In the genomic region with DNA sequence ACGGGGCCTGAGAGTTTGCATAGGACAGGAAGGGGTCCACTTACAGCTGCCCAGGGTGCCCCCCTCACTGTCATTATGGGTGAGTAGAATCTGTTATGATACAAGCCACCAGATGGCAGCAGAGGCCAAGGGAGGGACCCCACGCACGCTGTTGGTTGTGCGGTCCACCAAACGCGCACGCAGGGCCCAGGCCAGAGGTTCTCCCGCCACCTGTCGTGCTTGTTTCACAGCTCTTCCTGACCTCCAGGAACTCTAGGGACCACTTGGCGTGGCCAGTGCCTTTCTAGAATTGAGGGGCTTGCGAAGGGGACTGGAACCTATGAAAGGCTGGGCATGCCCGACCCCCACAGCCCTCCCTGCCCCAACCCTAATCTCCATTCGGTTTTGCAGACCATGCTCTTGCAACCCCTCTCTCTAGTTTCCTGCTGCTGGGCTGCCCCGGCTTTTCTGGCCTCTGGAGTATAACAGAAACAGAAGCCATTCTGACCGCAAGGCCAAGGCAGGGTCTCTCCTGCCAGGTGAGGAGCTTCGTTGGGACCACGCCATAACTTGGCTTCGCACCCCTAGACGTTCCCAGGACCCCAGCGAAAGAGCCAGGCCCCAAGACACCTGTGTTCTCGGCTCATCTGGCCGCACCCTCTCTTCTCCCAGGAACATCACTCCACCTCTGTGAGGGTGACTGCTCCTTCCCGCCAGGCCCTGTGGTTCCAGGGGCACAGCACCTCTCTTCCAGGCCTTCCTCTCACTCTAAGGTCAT, we compare ENCODE assay signal across 8 cellular contexts. TPM values are rescaled to one million over a fixed set of nuclear protein-coding genes. Genes with fewer than 3 reads are reported as not detected.
DNase-seq lines count a peak whose midpoint lies in the region; ATAC-seq and TF ChIP-seq lines count a peak whose summit lies in the region.

No MANE protein-coding gene starts in this region.

- no peaks in the 10 kb centered on the region for H3K4me1 Mint-ChIP-seq in activated CD4-positive, alpha-beta memory T cell treated with anti-CD3 and anti-CD28 coated beads for 36 hours (ENCODE audit: low read depth)

- H3K4me3 ChIP-seq in AG09309 (ENCODE audit: control insufficient read depth, low read depth, low read length) (no peak overlapping the region), mucosa of descending colon (no peak overlapping the region)

- H3K36me3 Mint-ChIP-seq in activated CD4-positive, alpha-beta memory T cell treated with anti-CD3 and anti-CD28 coated beads for 36 hours, result no peaks in the 10 kb centered on the region

- H3K27ac Mint-ChIP-seq in activated CD4-positive, alpha-beta memory T cell treated with anti-CD3 and anti-CD28 coated beads for 36 hours, result no peak overlapping the region

- H3K36me3 ChIP-seq in mucosa of descending colon (ENCODE audit: low read depth), result no peaks in the 10 kb centered on the region

- CTCF ChIA-PET in activated CD4-positive, alpha-beta memory T cell treated with anti-CD3 and anti-CD28 coated beads for 36 hours (lab: Charles Lee), result interaction anchor here (0.5 to 3.5 kb wide), 11 partner anchors 9 to 262 kb away, joined by 3 to 20 read pairs (median 4); no protein-coding TSS in a partner anchor

- H3K4me3 Mint-ChIP-seq in activated CD4-positive, alpha-beta memory T cell treated with anti-CD3 and anti-CD28 coated beads for 36 hours, result no peak overlapping the region

- TF ChIP-seq CTCF in AG09309 (IDR thresholded peaks at IDR 0.05; ENCODE audit: control insufficient read depth, insufficient read depth, low read depth, low read length, missing control alignments) (peak; percentile 84), mucosa of descending colon (IDR thresholded peaks at IDR 0.05) (peak; percentile 41)

- POLR2A ChIA-PET in activated CD4-positive, alpha-beta memory T cell treated with anti-CD3 and anti-CD28 coated beads for 36 hours (lab: Charles Lee), result no interaction called here

- H3K4me1 ChIP-seq in mucosa of descending colon (ENCODE audit: low read depth), result no peaks in the 10 kb centered on the region

- H3K9me3 ChIP-seq in mucosa of descending colon, result no peaks in the 10 kb centered on the region

- intact Hi-C loops in activated CD4-positive, alpha-beta memory T cell treated with anti-CD3 and anti-CD28 coated beads for 36 hours (cut with micrococcal nuclease), result loop anchor here (1.0 kb wide), 1 partner anchor 255 kb away; no protein-coding TSS in a partner anchor
- intact Hi-C loops in mucosa of descending colon (cut with DNase I, micrococcal nuclease), result loop anchor here (10.0 kb wide), 2 partner anchors 60 to 260 kb away; a partner anchor contains a TSS

- no peaks in the 10 kb centered on the region for H3K9me3 Mint-ChIP-seq in activated CD4-positive, alpha-beta memory T cell treated with anti-CD3 and anti-CD28 coated beads for 36 hours

- H3K27me3 Mint-ChIP-seq in activated CD4-positive, alpha-beta memory T cell treated with anti-CD3 and anti-CD28 coated beads for 36 hours, result peaks cover 12% of the 10 kb centered on the region

- DNase-seq in AG09309 (ENCODE audit: low read depth), result no peak
- DNase-seq in GM19240 (ENCODE audit: insufficient read length, low spot score), result peak; percentile 19
- DNase-seq in NCI-H2196 treated with DMSO at 0.1 percent for 48 hours (lab: John Stamatoyannopoulos, UW; ENCODE audit: unreplicated experiment), result peak; percentile 25
- peak; percentile 58 for DNase-seq in activated CD4-positive, alpha-beta memory T cell treated with anti-CD3 and anti-CD28 coated beads for 36 hours
- peak; percentile 37 for DNase-seq in epidermal melanocyte (ENCODE audit: insufficient read length, low spot score)
- peak; percentile 54 to 74 (median 55) for DNase-seq in mucosa of descending colon
- DNase-seq in stimulated activated naive CD4-positive, alpha-beta T cell (lab: John Stamatoyannopoulos, UW), result peak in 5 of 6 experiments; percentile 10 to 37 (median 16)

- ATAC-seq in mucosa of descending colon, result peak; percentile 67
- ATAC-seq in HG02571 (IDR thresholded peaks at IDR 0.05; ENCODE audit: unreplicated experiment), result no peak

RNA-seq across cellular contexts. Expression of a gene that starts 46.0 kb away (rescaled TPM):
- not detected for total RNA-seq in activated CD4-positive, alpha-beta memory T cell treated with anti-CD3 and anti-CD28 coated beads for 36 hours
- 10 to 100 TPM; 14.3 to 27.4 (median 15.0) TPM for total RNA-seq in mucosa of descending colon

RNA-seq across cellular contexts. Expression of a gene that starts 50.5 kb away (rescaled TPM):
- total RNA-seq in activated CD4-positive, alpha-beta memory T cell treated with anti-CD3 and anti-CD28 coated beads for 36 hours, result 10 to 100 TPM; 26.3 to 27.3 TPM
- total RNA-seq in mucosa of descending colon, result 10 to 100 TPM; 23.0 to 33.9 (median 31.2) TPM

Comparison
In these comparisons a context has a peak if more than half of its experiments do, and no peak if none do; other contexts are left out.
1. RNA of a gene that starts 46.0 kb away (total RNA-seq): 14.3 to 27.4 TPM in mucosa of descending colon; not detected in activated CD4-positive, alpha-beta memory T cell treated with anti-CD3 and anti-CD28 coated beads for 36 hours; every median in the first group is over 10 times any median in the second.